ENCODE assay signal across 9 cellular contexts in the genomic region with DNA sequence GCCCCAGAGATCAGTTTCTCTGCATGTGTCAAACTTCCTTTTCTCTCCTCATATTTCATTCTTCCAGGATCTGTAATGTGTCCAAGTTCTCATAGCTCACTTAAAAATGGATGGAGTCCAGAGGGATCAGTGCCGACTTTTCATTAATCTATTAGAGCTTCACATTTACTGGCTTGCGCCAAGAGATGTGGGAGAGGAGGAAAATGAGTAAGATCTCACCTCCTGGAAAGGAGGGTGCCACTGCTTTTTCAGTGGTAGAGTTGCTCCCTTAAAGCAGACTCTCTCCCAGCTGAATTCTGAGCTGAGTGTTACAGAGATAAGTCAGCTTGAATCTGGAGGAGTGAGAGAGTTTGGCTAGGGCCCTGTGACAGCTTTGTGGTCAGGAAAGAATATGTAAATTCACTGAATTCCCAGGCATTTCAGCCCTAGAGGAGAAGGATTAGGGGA.
A peak's percentile ranks its signal among the peaks of the same experiment; 100 is the strongest.
DNase-seq lines count a peak whose midpoint lies in the region; ATAC-seq, FAIRE-seq and TF ChIP-seq lines count a peak whose summit lies in the region.
"Had no signal": no experiment of that assay in that cellular context is flagged by ENCODE, and none has a peak within 500 bp of the region (broad histone marks: within the 10 kb centered on the region; RNA-seq: fewer than 3 reads in every experiment).

No MANE protein-coding gene starts in this region.

- WGBS in upper lobe of left lung, 2 donors, result 18 to 20% methylated on average over 2 of the region's 2 CpGs

- no peak for TF ChIP-seq POLR2A in upper lobe of left lung (IDR thresholded peaks at IDR 0.05)

- H3K9me3 ChIP-seq in HUES6 (ENCODE audit: control insufficient read depth, insufficient read depth, low read depth, low read length) (no peaks in the 10 kb centered on the region), keratinocyte (ENCODE audit: control insufficient read depth, low read depth, low read length) (no peaks in the 10 kb centered on the region), upper lobe of left lung (no peaks in the 10 kb centered on the region)

- H3K4me3 ChIP-seq in HUES6 (ENCODE audit: low read depth, low read length) (0 out of 2 replicates have a peak overlapping the region, but pooled peaks have one; percentile 6), choroid plexus epithelial cell (ENCODE audit: low read depth, low read length) (no peak overlapping the region), keratinocyte (ENCODE audit: control insufficient read depth in 2 of 3, extremely low read depth in 1 of 3, insufficient read depth in 2 of 3, low read depth in 1 of 3, low read length in 3 of 3) (no peak overlapping the region), upper lobe of left lung (no peak overlapping the region)

- H2AFZ ChIP-seq in keratinocyte (ENCODE audit: control insufficient read depth, low read length), result peak overlapping the region; percentile 55

- H3K4me1 ChIP-seq in HUES6 (ENCODE audit: control insufficient read depth, insufficient read depth, low read length) (peaks cover 56% of the 10 kb centered on the region), keratinocyte (ENCODE audit: control insufficient read depth, extremely low read depth, insufficient read depth, low read length) (peaks cover 19% of the 10 kb centered on the region), upper lobe of left lung (peaks cover 15 to 31% (median 23%) of the 10 kb centered on the region in 4 donors)

- peak; percentile 92 for DNase-seq in choroid plexus epithelial cell (ENCODE audit: low read depth)
- DNase-seq in keratinocyte (ENCODE audit: low read depth, low spot score), result no peak
- DNase-seq in upper lobe of left lung, result no peak
- no peak for DNase-seq in activated CD4-positive, alpha-beta T cell treated with anti-CD3 and anti-CD28 coated beads, Interleukin-2, amount 50 U/mL, for 4 hours
- DNase-seq in midbrain (lab: John Stamatoyannopoulos, UW), result no peak
- no peak for DNase-seq in OCI-M1 (lab: John Stamatoyannopoulos, UW)
- DNase-seq: T-cell had no signal

- H3K27ac ChIP-seq in HUES6 (ENCODE audit: low read depth, low read length) (no peak overlapping the region), keratinocyte (ENCODE audit: control insufficient read depth, insufficient read depth, low read length) (no peak overlapping the region), upper lobe of left lung (peak overlapping the region; percentile 5 to 67 (median 36))

- no peak overlapping the region for H3K9ac ChIP-seq in HUES6 (ENCODE audit: low read length)
- no peak overlapping the region for H3K9ac ChIP-seq in keratinocyte (ENCODE audit: control insufficient read depth, extremely low read depth, insufficient read depth, low read length)

- no peaks in the 10 kb centered on the region for H3K79me2 ChIP-seq in keratinocyte (ENCODE audit: control insufficient read depth, insufficient read depth, low read length)

- peak; percentile 84 for FAIRE-seq in keratinocyte (lab: Jason Lieb, UNC)

- no peaks in the 10 kb centered on the region for H3K9me1 ChIP-seq in keratinocyte (ENCODE audit: control insufficient read depth, extremely low read depth, insufficient read depth, low read length)

- H4K20me1 ChIP-seq in keratinocyte (ENCODE audit: control insufficient read depth, extremely low read depth, insufficient read depth, low read length), result no peaks in the 10 kb centered on the region

- ATAC-seq in upper lobe of left lung (ENCODE audit: low FRiP score in 2 of 2), result peak; percentile 76 to 86
- ATAC-seq in HG02970 (IDR thresholded peaks at IDR 0.05; ENCODE audit: low FRiP score, unreplicated experiment), result no peak
- ATAC-seq: T-cell had no signal

- TF ChIP-seq CTCF in choroid plexus epithelial cell (conservative IDR thresholded peaks at IDR 0.05; ENCODE audit: low read depth, low read length) (no peak), keratinocyte (optimal IDR thresholded peaks at IDR 0.05 in 1 of 3, IDR thresholded peaks at IDR 0.05 in 1 of 3, conservative IDR thresholded peaks at IDR 0.05 in 1 of 3; ENCODE audit: extremely low read depth in 1 of 3, insufficient read depth in 2 of 3, low read length in 3 of 3) (no peak), upper lobe of left lung (IDR thresholded peaks at IDR 0.05) (no peak)

- no peaks in the 10 kb centered on the region for H3K36me3 ChIP-seq in HUES6 (ENCODE audit: control insufficient read depth, insufficient read depth, low read length)
- H3K36me3 ChIP-seq in keratinocyte (ENCODE audit: control insufficient read depth in 2 of 2, extremely low read depth in 1 of 2, insufficient read depth in 2 of 2, low read length in 2 of 2), result no peaks in the 10 kb centered on the region
- H3K36me3 ChIP-seq in upper lobe of left lung, result no peaks in the 10 kb centered on the region

- dilution Hi-C loops in keratinocyte (cut with MboI; ENCODE audit: extremely low pct_ligation_motif_present, low sequenced_read_pairs), result no loop called here

- H3K4me2 ChIP-seq in keratinocyte (ENCODE audit: control insufficient read depth, extremely low read depth, insufficient read depth, low read depth, low read length), result peak overlapping the region; percentile 20

- TF ChIP-seq EP300 in upper lobe of left lung (IDR thresholded peaks at IDR 0.05), result no peak

- H3K27me3 ChIP-seq in HUES6 (ENCODE audit: control insufficient read depth, insufficient read depth, low read length) (no peaks in the 10 kb centered on the region), keratinocyte (ENCODE audit: control insufficient read depth, extremely low read depth, insufficient read depth, low read length) (no peaks in the 10 kb centered on the region), upper lobe of left lung (no peaks in the 10 kb centered on the region)

Comparison
In these comparisons a context has a peak if more than half of its experiments do, and no peak if none do; other contexts are left out.
1. H3K27ac ChIP-seq: peak in upper lobe of left lung (4 of 4); none in HUES6 (single experiment) and keratinocyte (single experiment).